Comparison of ENCODE assay signal across 8 cellular contexts in genomic region chr2:166361351-166362153, GRCh38. TPM values are rescaled to one million over a fixed set of nuclear protein-coding genes. Genes with fewer than 3 reads are reported as not detected.
DNase-seq lines count a peak whose midpoint lies in the region; ATAC-seq, FAIRE-seq and TF ChIP-seq lines count a peak whose summit lies in the region.

No MANE protein-coding gene starts in this region.

- TF ChIP-seq POLR2A in GM12892 (IDR thresholded peaks at IDR 0.05; ENCODE audit: low read depth, low read length) = no peak

- H3K9me3 ChIP-seq in Caco-2 = no peaks in the 10 kb centered on the region
- H3K9me3 ChIP-seq in CD8-positive, alpha-beta memory T cell (ENCODE audit: low read length) = no peaks in the 10 kb centered on the region

- no peaks in the 10 kb centered on the region for H3K36me3 Mint-ChIP-seq in Caco-2 (ENCODE audit: insufficient read depth, unreplicated experiment)
- no peaks in the 10 kb centered on the region for H3K36me3 Mint-ChIP-seq in CD8-positive, alpha-beta memory T cell

- H3K4me1 ChIP-seq in Caco-2 = peaks cover 7% of the 10 kb centered on the region; the same call in 1 of the 2 replicates
- H3K4me1 ChIP-seq in CD8-positive, alpha-beta memory T cell (ENCODE audit: insufficient read depth, low read length) = no peaks in the 10 kb centered on the region

- H3K36me3 ChIP-seq in Caco-2 (ENCODE audit: control insufficient read depth, insufficient read depth, low read length) = no peaks in the 10 kb centered on the region
- H3K36me3 ChIP-seq in CD8-positive, alpha-beta memory T cell (ENCODE audit: insufficient read depth, low read length) = no peaks in the 10 kb centered on the region

- H3K4me1 Mint-ChIP-seq in Caco-2 (ENCODE audit: low read depth, unreplicated experiment) = peaks cover 6% of the 10 kb centered on the region
- H3K4me1 Mint-ChIP-seq in CD8-positive, alpha-beta memory T cell = no peaks in the 10 kb centered on the region

- H3K27ac Mint-ChIP-seq in Caco-2 (ENCODE audit: unreplicated experiment) = no peak overlapping the region
- H3K27ac Mint-ChIP-seq in CD8-positive, alpha-beta memory T cell = no peak overlapping the region

- peak; percentile 66 for ATAC-seq in GM21529 (IDR thresholded peaks at IDR 0.05; ENCODE audit: unreplicated experiment)
- no peak for ATAC-seq in HG03521 (IDR thresholded peaks at IDR 0.05; ENCODE audit: unreplicated experiment)

- intact Hi-C loops in Caco-2 (cut with micrococcal nuclease; ENCODE audit: unreplicated experiment) = loop anchor here (1.0 kb wide), 4 partner anchors 15 to 155 kb away; no protein-coding TSS in a partner anchor

- no peaks in the 10 kb centered on the region for H3K27me3 Mint-ChIP-seq in Caco-2 (ENCODE audit: insufficient read depth, unreplicated experiment)
- no peaks in the 10 kb centered on the region for H3K27me3 Mint-ChIP-seq in CD8-positive, alpha-beta memory T cell

- no peaks in the 10 kb centered on the region for H3K9me3 Mint-ChIP-seq in Caco-2 (ENCODE audit: unreplicated experiment)
- H3K9me3 Mint-ChIP-seq in CD8-positive, alpha-beta memory T cell = peaks cover 0 to 9% (median under 1%) of the 10 kb centered on the region in 5 donors

- DNase-seq in Caco-2 (peak in 1 of 2 experiments; percentile 17), NCI-H82 treated with DMSO at 0.1 percent for 48 hours (lab: John Stamatoyannopoulos, UW; ENCODE audit: unreplicated experiment) (peak; percentile 19), fibroblast of mammary gland (ENCODE audit: low read depth) (peak; percentile 66), hypothalamus (lab: John Stamatoyannopoulos, UW) (no peak), GM12892 (ENCODE audit: insufficient read length) (no peak)
- no peak for DNase-seq in CD8-positive, alpha-beta memory T cell

- H3K4me3 ChIP-seq in Caco-2 (ENCODE audit: low read depth, low read length) = no peak overlapping the region
- no peak overlapping the region for H3K4me3 ChIP-seq in fibroblast of mammary gland (ENCODE audit: control insufficient read depth, low read depth, low read length)
- no peak overlapping the region for H3K4me3 ChIP-seq in CD8-positive, alpha-beta memory T cell (ENCODE audit: low read length)

- peak; percentile 41 to 66 for TF ChIP-seq CTCF in Caco-2 (IDR thresholded peaks at IDR 0.05; ENCODE audit: insufficient read depth in 1 of 2, low read depth in 1 of 2, low read length in 1 of 2, severe bottlenecking in 1 of 2, unreplicated experiment in 1 of 2)
- TF ChIP-seq CTCF in fibroblast of mammary gland (conservative IDR thresholded peaks at IDR 0.05; ENCODE audit: control insufficient read depth, insufficient read depth, low read depth, low read length) = peak; percentile 66

- no peak for FAIRE-seq in GM12892 (lab: Jason Lieb, UNC)

- no peak overlapping the region for H3K27ac ChIP-seq in CD8-positive, alpha-beta memory T cell (ENCODE audit: low read depth, low read length)

- CTCF ChIA-PET in Caco-2 (lab: Charles Lee) = interaction anchor here (1.0 to 1.4 kb wide), 2 partner anchors 14 to 36 kb away, joined by 3 to 7 read pairs; partner anchors contain the start of gene SCN9A
- CTCF ChIA-PET in CD8-positive, alpha-beta memory T cell (lab: Charles Lee) = no interaction called here

- POLR2A ChIA-PET in Caco-2 (lab: Charles Lee) = no interaction called here
- POLR2A ChIA-PET in CD8-positive, alpha-beta memory T cell (lab: Charles Lee) = no interaction called here

- BruUV-seq in Caco-2 (replicated peaks; lab: Mats Ljungman, UMichigan) = no TSS peak

- H3K4me3 Mint-ChIP-seq in Caco-2 (ENCODE audit: unreplicated experiment) = no peak overlapping the region
- H3K4me3 Mint-ChIP-seq in CD8-positive, alpha-beta memory T cell = no peak overlapping the region

- H3K27me3 ChIP-seq in Caco-2 (replicated peaks; ENCODE audit: control insufficient read depth, insufficient read depth, low read length) = no peaks in the 10 kb centered on the region
- no peaks in the 10 kb centered on the region for H3K27me3 ChIP-seq in CD8-positive, alpha-beta memory T cell (ENCODE audit: insufficient read depth, low read length, poor library complexity, severe bottlenecking)

RNA-seq across cellular contexts. Expression of gene SCN9A, which starts 14.2 kb away (rescaled TPM):
- total RNA-seq in Caco-2 (2022) = 14.3 and 18.5 TPM in 2 replicates
- 0.04 TPM for polyA plus RNA-seq in GM12892 (2012; ENCODE audit: missing spikeins)
- not detected for total RNA-seq in CD8-positive, alpha-beta memory T cell
- not detected for polyA plus RNA-seq in CD8-positive, alpha-beta memory T cell

Comparison
In these comparisons a context has a peak if more than half of its experiments do, and no peak if none do; other contexts are left out.
1. DNase-seq: peak in NCI-H82 treated with DMSO at 0.1 percent for 48 hours (single experiment) and fibroblast of mammary gland (single experiment); none in hypothalamus (0 of 51), GM12892 (single experiment) and CD8-positive, alpha-beta memory T cell (0 of 5).
2. RNA of gene SCN9A, which starts 14.2 kb away (total RNA-seq): 14.3 to 18.5 TPM in Caco-2; not detected in CD8-positive, alpha-beta memory T cell; every median in the first group is over 10 times any median in the second.